1 cellular context compared by ENCODE assay signal in the genomic region with DNA sequence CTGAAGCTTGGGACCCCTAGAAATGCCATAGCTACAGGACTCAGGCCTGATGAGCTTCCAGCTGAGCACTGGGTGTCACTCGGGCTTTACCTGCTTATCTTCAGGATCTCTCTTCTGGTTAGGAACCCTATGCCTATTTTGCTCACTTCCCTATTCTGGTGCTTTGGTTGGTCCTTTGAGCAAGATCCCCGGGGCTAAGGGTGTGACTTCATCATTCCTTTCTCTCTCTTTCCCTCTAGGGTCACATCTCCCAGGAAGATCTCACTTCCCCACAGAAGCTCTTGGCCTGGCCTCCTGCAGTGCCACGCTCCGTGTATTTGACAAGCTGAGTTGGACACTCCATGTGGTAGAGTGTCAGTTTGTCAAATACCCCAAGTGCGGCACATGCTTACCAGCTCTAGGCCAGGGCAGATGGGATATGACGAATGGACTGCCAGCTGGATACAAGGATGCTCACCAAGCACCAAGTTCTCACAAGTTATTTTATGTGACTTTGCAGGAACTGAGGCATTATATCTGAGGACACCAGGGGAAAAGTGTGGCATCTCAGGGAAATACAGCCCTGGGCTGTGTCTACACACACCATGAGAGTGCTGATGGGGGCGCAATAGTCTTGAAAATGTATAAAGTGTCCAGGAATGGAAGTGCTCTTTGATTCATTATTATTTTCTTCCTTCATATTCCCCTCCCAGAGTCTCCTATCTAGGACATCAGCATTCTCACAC.
TF ChIP-seq lines count a peak whose summit lies in the region.

No MANE protein-coding gene starts in this region.

TF ChIP-seq in K562, 482 proteins besides CTCF, POLR2A, EP300 and RAD21 (continued from another document and continues in another):
- TF ChIP-seq, protein P1, sequence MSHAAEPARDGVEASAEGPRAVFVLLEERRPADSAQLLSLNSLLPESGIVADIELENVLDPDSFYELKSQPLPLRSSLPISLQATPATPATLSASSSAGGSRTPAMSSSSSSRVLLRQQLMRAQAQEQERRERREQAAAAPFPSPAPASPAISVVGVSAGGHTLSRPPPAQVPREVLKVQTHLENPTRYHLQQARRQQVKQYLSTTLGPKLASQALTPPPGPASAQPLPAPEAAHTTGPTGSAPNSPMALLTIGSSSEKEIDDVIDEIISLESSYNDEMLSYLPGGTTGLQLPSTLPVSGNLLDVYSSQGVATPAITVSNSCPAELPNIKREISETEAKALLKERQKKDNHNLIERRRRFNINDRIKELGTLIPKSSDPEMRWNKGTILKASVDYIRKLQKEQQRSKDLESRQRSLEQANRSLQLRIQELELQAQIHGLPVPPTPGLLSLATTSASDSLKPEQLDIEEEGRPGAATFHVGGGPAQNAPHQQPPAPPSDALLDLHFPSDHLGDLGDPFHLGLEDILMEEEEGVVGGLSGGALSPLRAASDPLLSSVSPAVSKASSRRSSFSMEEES (CRISPR knock-in tag; IDR thresholded peaks at IDR 0.05), result no peak
- TF ChIP-seq, protein P2, sequence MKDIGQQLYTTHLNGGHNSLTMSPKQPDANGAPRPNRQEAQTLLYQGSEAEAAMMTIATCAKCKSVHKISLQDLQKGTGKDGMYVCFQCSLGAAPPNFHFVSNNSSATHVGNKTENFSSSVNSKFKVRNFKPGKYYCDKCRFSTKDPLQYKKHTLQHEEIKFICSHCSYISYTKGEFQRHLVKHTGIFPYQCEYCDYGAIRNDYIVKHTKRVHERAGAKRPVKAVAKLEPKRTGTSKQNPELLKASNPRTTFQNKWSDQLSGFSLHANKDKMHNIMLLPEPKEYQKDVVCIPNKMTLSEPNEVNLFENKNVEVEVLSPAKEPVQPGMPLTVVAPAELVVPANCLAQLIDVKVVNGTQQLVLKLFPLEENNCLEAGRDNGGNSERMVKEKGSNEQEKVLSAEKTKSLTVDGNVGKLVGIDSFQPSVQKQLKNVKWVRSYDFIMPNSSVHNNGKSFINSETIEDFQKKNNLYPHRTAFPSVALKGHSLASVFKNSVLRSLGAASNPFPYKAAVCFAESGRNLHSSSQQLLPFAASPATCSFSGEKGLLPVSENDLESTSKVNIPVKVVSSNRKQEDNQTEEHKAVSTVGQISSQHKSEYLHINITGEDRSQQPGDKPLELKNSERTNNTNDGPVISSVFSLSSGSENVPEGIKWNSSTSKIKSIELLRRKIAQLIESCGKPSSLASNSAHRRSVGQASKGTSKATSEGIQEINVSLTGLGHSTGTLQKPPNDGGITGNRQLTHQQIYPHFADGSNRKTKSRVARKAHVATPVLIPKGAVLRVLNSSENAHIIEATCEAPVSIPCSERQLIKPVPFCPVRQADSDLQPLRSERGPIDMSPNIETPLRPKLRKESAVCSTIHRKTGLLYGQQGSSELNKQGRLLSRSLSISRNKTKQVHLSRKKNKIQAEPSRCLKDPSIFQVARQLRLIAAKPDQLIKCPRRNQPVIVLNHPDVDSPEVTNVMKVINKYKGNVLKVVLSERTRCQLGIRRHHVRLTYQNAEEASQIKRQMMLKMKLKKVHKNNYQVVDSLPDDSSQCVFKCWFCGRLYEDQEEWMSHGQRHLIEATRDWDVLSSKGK (CRISPR knock-in tag; IDR thresholded peaks at IDR 0.05), result no peak
- TF ChIP-seq, protein P3, sequence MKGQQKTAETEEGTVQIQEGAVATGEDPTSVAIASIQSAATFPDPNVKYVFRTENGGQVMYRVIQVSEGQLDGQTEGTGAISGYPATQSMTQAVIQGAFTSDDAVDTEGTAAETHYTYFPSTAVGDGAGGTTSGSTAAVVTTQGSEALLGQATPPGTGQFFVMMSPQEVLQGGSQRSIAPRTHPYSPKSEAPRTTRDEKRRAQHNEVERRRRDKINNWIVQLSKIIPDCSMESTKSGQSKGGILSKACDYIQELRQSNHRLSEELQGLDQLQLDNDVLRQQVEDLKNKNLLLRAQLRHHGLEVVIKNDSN (CRISPR knock-in tag; IDR thresholded peaks at IDR 0.05), result no peak
- TF ChIP-seq, protein P4, sequence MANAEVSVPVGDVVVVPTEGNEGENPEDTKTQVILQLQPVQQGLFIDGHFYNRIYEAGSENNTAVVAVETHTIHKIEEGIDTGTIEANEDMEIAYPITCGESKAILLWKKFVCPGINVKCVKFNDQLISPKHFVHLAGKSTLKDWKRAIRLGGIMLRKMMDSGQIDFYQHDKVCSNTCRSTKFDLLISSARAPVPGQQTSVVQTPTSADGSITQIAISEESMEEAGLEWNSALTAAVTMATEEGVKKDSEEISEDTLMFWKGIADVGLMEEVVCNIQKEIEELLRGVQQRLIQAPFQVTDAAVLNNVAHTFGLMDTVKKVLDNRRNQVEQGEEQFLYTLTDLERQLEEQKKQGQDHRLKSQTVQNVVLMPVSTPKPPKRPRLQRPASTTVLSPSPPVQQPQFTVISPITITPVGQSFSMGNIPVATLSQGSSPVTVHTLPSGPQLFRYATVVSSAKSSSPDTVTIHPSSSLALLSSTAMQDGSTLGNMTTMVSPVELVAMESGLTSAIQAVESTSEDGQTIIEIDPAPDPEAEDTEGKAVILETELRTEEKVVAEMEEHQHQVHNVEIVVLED (CRISPR knock-in tag; IDR thresholded peaks at IDR 0.05), result no peak
- TF ChIP-seq, protein P5, sequence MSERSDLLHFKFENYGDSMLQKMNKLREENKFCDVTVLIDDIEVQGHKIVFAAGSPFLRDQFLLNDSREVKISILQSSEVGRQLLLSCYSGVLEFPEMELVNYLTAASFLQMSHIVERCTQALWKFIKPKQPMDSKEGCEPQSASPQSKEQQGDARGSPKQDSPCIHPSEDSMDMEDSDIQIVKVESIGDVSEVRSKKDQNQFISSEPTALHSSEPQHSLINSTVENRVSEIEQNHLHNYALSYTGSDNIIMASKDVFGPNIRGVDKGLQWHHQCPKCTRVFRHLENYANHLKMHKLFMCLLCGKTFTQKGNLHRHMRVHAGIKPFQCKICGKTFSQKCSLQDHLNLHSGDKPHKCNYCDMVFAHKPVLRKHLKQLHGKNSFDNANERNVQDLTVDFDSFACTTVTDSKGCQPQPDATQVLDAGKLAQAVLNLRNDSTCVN (CRISPR knock-in tag; IDR thresholded peaks at IDR 0.05), result no peak
- TF ChIP-seq ZNF707 (CRISPR knock-in tag; conservative IDR thresholded peaks at IDR 0.05) (no peak), TAF9B (IDR thresholded peaks at IDR 0.05; ENCODE audit: partially characterized antibody) (no peak), HDAC1 (IDR thresholded peaks at IDR 0.05) (peak in 1 of 2 experiments; percentile 21; a peak in 1 of 4 replicates), ZNF311 (CRISPR knock-in tag; IDR thresholded peaks at IDR 0.05) (no peak), FOXM1 (IDR thresholded peaks at IDR 0.05; ENCODE audit: low read depth) (no peak), FOXM1 (CRISPR knock-in tag; IDR thresholded peaks at IDR 0.05; ENCODE audit: low read depth) (no peak), ZBTB8A (IDR thresholded peaks at IDR 0.05; ENCODE audit: partially characterized antibody) (no peak), ELF4 (CRISPR knock-in tag; IDR thresholded peaks at IDR 0.05) (0 out of 2 replicates have a peak, but pooled peaks have one; percentile 22), GATAD2B (IDR thresholded peaks at IDR 0.05; ENCODE audit: borderline replicate concordance) (no peak), ADNP (tag; IDR thresholded peaks at IDR 0.05) (no peak), LCOR (CRISPR knock-in tag; IDR thresholded peaks at IDR 0.05) (no peak), TAL1 (IDR thresholded peaks at IDR 0.05) (no peak), NFRKB (IDR thresholded peaks at IDR 0.05; ENCODE audit: low read depth) (no peak), SP1 (CRISPR knock-in tag; IDR thresholded peaks at IDR 0.05) (peak; percentile 61), XRCC4 (IDR thresholded peaks at IDR 0.05; ENCODE audit: extremely low read depth, insufficient read depth, insufficient read length) (no peak), YY1 (IDR thresholded peaks at IDR 0.05; ENCODE audit: borderline replicate concordance in 1 of 3, control insufficient read depth in 1 of 3, extremely low read depth in 1 of 3, insufficient read depth in 3 of 3, insufficient read length in 1 of 3, insufficient replicate concordance in 2 of 3, low read depth in 1 of 3, low read length in 2 of 3) (no peak), HDAC6 (IDR thresholded peaks at IDR 0.05; ENCODE audit: low read depth, low read length) (no peak), GABPB2 (CRISPR knock-in tag; conservative IDR thresholded peaks at IDR 0.05) (no peak), ZNF232 (CRISPR knock-in tag; IDR thresholded peaks at IDR 0.05) (no peak), ZFX (CRISPR knock-in tag; IDR thresholded peaks at IDR 0.05) (no peak), NBN (IDR thresholded peaks at IDR 0.05; ENCODE audit: low read depth) (peak; percentile 34; the same call in 1 of the 2 replicates), ZNF121 (CRISPR knock-in tag; conservative IDR thresholded peaks at IDR 0.05) (peak; percentile 73), MAZ (CRISPR knock-in tag; conservative IDR thresholded peaks at IDR 0.05 in 1 of 2, IDR thresholded peaks at IDR 0.05 in 1 of 2) (no peak; a peak in 2 of 4 replicates), NUFIP1 (IDR thresholded peaks at IDR 0.05; ENCODE audit: partially characterized antibody) (no peak), RFX1 (IDR thresholded peaks at IDR 0.05) (no peak), EWSR1 (IDR thresholded peaks at IDR 0.05; ENCODE audit: borderline replicate concordance, low read depth, partially characterized antibody) (no peak), KLF10 (CRISPR knock-in tag; IDR thresholded peaks at IDR 0.05) (no peak), TARDBP (IDR thresholded peaks at IDR 0.05) (no peak)
- TF ChIP-seq, protein P6, sequence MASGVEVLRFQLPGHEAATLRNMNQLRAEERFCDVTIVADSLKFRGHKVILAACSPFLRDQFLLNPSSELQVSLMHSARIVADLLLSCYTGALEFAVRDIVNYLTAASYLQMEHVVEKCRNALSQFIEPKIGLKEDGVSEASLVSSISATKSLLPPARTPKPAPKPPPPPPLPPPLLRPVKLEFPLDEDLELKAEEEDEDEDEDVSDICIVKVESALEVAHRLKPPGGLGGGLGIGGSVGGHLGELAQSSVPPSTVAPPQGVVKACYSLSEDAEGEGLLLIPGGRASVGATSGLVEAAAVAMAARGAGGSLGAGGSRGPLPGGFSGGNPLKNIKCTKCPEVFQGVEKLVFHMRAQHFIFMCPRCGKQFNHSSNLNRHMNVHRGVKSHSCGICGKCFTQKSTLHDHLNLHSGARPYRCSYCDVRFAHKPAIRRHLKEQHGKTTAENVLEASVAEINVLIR (CRISPR knock-in tag; IDR thresholded peaks at IDR 0.05), result no peak
- TF ChIP-seq, protein P7, sequence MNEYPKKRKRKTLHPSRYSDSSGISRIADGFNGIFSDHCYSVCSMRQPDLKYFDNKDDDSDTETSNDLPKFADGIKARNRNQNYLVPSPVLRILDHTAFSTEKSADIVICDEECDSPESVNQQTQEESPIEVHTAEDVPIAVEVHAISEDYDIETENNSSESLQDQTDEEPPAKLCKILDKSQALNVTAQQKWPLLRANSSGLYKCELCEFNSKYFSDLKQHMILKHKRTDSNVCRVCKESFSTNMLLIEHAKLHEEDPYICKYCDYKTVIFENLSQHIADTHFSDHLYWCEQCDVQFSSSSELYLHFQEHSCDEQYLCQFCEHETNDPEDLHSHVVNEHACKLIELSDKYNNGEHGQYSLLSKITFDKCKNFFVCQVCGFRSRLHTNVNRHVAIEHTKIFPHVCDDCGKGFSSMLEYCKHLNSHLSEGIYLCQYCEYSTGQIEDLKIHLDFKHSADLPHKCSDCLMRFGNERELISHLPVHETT (CRISPR knock-in tag; conservative IDR thresholded peaks at IDR 0.05 in 1 of 2, IDR thresholded peaks at IDR 0.05 in 1 of 2), result peak in 1 of 2 experiments; percentile 9; a peak in 1 of 4 replicates
- TF ChIP-seq, protein P8, sequence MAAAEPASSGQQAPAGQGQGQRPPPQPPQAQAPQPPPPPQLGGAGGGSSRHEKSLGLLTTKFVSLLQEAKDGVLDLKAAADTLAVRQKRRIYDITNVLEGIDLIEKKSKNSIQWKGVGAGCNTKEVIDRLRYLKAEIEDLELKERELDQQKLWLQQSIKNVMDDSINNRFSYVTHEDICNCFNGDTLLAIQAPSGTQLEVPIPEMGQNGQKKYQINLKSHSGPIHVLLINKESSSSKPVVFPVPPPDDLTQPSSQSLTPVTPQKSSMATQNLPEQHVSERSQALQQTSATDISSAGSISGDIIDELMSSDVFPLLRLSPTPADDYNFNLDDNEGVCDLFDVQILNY (CRISPR knock-in tag; IDR thresholded peaks at IDR 0.05), result peak; percentile 72; the same call in 1 of the 2 replicates
- TF ChIP-seq, protein P9, sequence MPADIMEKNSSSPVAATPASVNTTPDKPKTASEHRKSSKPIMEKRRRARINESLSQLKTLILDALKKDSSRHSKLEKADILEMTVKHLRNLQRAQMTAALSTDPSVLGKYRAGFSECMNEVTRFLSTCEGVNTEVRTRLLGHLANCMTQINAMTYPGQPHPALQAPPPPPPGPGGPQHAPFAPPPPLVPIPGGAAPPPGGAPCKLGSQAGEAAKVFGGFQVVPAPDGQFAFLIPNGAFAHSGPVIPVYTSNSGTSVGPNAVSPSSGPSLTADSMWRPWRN (IDR thresholded peaks at IDR 0.05; ENCODE audit: low read depth), result no peak
- TF ChIP-seq, protein P10, sequence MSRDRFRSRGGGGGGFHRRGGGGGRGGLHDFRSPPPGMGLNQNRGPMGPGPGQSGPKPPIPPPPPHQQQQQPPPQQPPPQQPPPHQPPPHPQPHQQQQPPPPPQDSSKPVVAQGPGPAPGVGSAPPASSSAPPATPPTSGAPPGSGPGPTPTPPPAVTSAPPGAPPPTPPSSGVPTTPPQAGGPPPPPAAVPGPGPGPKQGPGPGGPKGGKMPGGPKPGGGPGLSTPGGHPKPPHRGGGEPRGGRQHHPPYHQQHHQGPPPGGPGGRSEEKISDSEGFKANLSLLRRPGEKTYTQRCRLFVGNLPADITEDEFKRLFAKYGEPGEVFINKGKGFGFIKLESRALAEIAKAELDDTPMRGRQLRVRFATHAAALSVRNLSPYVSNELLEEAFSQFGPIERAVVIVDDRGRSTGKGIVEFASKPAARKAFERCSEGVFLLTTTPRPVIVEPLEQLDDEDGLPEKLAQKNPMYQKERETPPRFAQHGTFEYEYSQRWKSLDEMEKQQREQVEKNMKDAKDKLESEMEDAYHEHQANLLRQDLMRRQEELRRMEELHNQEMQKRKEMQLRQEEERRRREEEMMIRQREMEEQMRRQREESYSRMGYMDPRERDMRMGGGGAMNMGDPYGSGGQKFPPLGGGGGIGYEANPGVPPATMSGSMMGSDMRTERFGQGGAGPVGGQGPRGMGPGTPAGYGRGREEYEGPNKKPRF (IDR thresholded peaks at IDR 0.05; ENCODE audit: low read depth, low read length), result no peak
- TF ChIP-seq, protein P11, sequence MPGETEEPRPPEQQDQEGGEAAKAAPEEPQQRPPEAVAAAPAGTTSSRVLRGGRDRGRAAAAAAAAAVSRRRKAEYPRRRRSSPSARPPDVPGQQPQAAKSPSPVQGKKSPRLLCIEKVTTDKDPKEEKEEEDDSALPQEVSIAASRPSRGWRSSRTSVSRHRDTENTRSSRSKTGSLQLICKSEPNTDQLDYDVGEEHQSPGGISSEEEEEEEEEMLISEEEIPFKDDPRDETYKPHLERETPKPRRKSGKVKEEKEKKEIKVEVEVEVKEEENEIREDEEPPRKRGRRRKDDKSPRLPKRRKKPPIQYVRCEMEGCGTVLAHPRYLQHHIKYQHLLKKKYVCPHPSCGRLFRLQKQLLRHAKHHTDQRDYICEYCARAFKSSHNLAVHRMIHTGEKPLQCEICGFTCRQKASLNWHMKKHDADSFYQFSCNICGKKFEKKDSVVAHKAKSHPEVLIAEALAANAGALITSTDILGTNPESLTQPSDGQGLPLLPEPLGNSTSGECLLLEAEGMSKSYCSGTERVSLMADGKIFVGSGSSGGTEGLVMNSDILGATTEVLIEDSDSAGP (CRISPR knock-in tag; IDR thresholded peaks at IDR 0.05), result no peak
- TF ChIP-seq, protein P12, sequence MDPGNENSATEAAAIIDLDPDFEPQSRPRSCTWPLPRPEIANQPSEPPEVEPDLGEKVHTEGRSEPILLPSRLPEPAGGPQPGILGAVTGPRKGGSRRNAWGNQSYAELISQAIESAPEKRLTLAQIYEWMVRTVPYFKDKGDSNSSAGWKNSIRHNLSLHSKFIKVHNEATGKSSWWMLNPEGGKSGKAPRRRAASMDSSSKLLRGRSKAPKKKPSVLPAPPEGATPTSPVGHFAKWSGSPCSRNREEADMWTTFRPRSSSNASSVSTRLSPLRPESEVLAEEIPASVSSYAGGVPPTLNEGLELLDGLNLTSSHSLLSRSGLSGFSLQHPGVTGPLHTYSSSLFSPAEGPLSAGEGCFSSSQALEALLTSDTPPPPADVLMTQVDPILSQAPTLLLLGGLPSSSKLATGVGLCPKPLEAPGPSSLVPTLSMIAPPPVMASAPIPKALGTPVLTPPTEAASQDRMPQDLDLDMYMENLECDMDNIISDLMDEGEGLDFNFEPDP (CRISPR knock-in tag; IDR thresholded peaks at IDR 0.05), result no peak
